ENCODE assay signal across 1 cellular context in the genomic region with DNA sequence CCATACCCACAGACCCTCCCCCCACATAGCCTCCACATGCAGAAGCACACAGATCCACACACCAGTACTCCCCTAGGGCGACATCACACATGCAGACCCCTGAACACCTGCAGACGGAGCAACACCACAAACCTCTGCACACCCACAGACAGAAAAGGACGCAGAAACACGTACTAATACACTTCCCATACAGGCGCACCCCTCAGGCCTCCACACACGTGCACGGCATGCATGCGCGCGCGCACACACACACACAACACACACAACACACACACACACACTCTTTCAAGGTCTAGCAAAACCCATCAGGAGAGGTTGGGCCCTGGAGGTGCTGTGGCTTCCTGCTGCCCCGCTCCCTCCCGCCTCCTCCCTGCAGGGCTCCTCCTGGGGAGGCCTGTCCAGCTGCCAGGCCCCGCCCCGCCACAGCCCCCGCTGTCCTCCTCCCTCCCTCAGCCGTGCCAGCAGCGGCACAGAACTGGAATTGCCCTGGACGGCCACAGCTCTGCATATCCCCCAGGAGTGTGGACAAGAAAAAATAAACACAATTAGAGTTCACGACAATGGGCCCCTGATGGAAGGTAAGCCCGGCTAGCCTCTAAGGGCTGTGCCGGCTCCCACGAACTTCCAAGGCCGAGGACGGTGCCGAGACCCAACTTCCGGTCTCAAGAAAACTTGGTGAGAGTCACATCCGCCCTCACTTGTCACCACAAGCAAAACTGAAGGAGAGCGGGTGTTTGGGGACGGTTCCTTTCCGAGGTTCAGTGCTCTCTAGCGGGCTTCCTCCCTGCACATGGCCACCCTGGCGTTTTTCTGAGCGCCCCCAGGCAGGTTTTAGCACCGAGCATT.
TF ChIP-seq lines count a peak whose summit lies in the region.

No MANE protein-coding gene starts in this region.

TF ChIP-seq in K562, 482 proteins besides CTCF, POLR2A, EP300 and RAD21 (continued from another document and continues in another):
- TF ChIP-seq, protein P1, sequence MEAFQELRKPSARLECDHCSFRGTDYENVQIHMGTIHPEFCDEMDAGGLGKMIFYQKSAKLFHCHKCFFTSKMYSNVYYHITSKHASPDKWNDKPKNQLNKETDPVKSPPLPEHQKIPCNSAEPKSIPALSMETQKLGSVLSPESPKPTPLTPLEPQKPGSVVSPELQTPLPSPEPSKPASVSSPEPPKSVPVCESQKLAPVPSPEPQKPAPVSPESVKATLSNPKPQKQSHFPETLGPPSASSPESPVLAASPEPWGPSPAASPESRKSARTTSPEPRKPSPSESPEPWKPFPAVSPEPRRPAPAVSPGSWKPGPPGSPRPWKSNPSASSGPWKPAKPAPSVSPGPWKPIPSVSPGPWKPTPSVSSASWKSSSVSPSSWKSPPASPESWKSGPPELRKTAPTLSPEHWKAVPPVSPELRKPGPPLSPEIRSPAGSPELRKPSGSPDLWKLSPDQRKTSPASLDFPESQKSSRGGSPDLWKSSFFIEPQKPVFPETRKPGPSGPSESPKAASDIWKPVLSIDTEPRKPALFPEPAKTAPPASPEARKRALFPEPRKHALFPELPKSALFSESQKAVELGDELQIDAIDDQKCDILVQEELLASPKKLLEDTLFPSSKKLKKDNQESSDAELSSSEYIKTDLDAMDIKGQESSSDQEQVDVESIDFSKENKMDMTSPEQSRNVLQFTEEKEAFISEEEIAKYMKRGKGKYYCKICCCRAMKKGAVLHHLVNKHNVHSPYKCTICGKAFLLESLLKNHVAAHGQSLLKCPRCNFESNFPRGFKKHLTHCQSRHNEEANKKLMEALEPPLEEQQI (IDR thresholded peaks at IDR 0.05): no peak
- TF ChIP-seq CBX8 (IDR thresholded peaks at IDR 0.05; ENCODE audit: borderline replicate concordance, extremely low read depth, low read depth, low read length, poor library complexity, severe bottlenecking): no peak
- TF ChIP-seq, protein P2, sequence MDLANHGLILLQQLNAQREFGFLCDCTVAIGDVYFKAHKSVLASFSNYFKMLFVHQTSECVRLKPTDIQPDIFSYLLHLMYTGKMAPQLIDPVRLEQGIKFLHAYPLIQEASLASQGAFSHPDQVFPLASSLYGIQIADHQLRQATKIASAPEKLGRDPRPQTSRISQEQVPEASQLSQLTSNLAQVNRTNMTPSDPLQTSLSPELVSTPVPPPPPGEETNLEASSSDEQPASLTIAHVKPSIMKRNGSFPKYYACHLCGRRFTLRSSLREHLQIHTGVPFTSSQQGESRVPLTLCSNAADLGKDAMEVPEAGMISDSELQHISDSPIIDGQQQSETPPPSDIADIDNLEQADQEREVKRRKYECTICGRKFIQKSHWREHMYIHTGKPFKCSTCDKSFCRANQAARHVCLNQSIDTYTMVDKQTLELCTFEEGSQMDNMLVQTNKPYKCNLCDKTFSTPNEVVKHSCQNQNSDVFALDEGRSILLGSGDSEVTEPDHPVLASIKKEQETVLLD (IDR thresholded peaks at IDR 0.05): no peak
- TF ChIP-seq LEF1 (IDR thresholded peaks at IDR 0.05): no peak
- TF ChIP-seq, protein P3, sequence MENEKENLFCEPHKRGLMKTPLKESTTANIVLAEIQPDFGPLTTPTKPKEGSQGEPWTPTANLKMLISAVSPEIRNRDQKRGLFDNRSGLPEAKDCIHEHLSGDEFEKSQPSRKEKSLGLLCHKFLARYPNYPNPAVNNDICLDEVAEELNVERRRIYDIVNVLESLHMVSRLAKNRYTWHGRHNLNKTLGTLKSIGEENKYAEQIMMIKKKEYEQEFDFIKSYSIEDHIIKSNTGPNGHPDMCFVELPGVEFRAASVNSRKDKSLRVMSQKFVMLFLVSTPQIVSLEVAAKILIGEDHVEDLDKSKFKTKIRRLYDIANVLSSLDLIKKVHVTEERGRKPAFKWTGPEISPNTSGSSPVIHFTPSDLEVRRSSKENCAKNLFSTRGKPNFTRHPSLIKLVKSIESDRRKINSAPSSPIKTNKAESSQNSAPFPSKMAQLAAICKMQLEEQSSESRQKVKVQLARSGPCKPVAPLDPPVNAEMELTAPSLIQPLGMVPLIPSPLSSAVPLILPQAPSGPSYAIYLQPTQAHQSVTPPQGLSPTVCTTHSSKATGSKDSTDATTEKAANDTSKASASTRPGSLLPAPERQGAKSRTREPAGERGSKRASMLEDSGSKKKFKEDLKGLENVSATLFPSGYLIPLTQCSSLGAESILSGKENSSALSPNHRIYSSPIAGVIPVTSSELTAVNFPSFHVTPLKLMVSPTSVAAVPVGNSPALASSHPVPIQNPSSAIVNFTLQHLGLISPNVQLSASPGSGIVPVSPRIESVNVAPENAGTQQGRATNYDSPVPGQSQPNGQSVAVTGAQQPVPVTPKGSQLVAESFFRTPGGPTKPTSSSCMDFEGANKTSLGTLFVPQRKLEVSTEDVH (IDR thresholded peaks at IDR 0.05; ENCODE audit: low read depth, partially characterized antibody): peak; percentile 45
- no peak for TF ChIP-seq CHD4 (IDR thresholded peaks at IDR 0.05; ENCODE audit: insufficient read depth, insufficient replicate concordance, low read depth, low read length, poor library complexity, severe bottlenecking)
- TF ChIP-seq POLR2AphosphoS5 (IDR thresholded peaks at IDR 0.05; ENCODE audit: control insufficient read depth, insufficient read depth, low read depth, low read length): peak; percentile 76; the same call in 1 of the 2 replicates
- TF ChIP-seq CHD2 (IDR thresholded peaks at IDR 0.05; ENCODE audit: low read depth, low read length): no peak
- TF ChIP-seq ZNF764 (CRISPR knock-in tag; IDR thresholded peaks at IDR 0.05; ENCODE audit: low read depth): no peak
- TF ChIP-seq HNRNPUL1 (IDR thresholded peaks at IDR 0.05; ENCODE audit: low read length): no peak
- TF ChIP-seq CREM (IDR thresholded peaks at IDR 0.05; ENCODE audit: low read depth): peak; percentile 35; the same call in 1 of the 2 replicates
- no peak for TF ChIP-seq RFX5 (IDR thresholded peaks at IDR 0.05; ENCODE audit: low read depth, low read length)
- no peak for TF ChIP-seq ZNF282 (CRISPR knock-in tag; IDR thresholded peaks at IDR 0.05)
- TF ChIP-seq, protein P4, sequence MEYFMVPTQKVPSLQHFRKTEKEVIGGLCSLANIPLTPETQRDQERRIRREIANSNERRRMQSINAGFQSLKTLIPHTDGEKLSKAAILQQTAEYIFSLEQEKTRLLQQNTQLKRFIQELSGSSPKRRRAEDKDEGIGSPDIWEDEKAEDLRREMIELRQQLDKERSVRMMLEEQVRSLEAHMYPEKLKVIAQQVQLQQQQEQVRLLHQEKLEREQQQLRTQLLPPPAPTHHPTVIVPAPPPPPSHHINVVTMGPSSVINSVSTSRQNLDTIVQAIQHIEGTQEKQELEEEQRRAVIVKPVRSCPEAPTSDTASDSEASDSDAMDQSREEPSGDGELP (CRISPR knock-in tag; IDR thresholded peaks at IDR 0.05; ENCODE audit: borderline replicate concordance): peak; percentile 91
- TF ChIP-seq LCOR (CRISPR knock-in tag; IDR thresholded peaks at IDR 0.05): no peak
- 0 out of 2 replicates have a peak, but pooled peaks have one; percentile 45 for TF ChIP-seq ZKSCAN1 (IDR thresholded peaks at IDR 0.05; ENCODE audit: low read depth, low read length)
- no peak for TF ChIP-seq ZFP36 (IDR thresholded peaks at IDR 0.05; ENCODE audit: low read depth, low read length, partially characterized antibody)
- TF ChIP-seq SRSF3 (IDR thresholded peaks at IDR 0.05; ENCODE audit: insufficient read depth, low read length): no peak
- no peak for TF ChIP-seq MCM2 (IDR thresholded peaks at IDR 0.05; ENCODE audit: low read depth)
- TF ChIP-seq NR2C1 (IDR thresholded peaks at IDR 0.05): no peak
- no peak; the same call in 1 of the 2 replicates for TF ChIP-seq NR2C1 (tag; IDR thresholded peaks at IDR 0.05)
- TF ChIP-seq, protein P5, sequence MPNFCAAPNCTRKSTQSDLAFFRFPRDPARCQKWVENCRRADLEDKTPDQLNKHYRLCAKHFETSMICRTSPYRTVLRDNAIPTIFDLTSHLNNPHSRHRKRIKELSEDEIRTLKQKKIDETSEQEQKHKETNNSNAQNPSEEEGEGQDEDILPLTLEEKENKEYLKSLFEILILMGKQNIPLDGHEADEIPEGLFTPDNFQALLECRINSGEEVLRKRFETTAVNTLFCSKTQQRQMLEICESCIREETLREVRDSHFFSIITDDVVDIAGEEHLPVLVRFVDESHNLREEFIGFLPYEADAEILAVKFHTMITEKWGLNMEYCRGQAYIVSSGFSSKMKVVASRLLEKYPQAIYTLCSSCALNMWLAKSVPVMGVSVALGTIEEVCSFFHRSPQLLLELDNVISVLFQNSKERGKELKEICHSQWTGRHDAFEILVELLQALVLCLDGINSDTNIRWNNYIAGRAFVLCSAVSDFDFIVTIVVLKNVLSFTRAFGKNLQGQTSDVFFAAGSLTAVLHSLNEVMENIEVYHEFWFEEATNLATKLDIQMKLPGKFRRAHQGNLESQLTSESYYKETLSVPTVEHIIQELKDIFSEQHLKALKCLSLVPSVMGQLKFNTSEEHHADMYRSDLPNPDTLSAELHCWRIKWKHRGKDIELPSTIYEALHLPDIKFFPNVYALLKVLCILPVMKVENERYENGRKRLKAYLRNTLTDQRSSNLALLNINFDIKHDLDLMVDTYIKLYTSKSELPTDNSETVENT (CRISPR knock-in tag; IDR thresholded peaks at IDR 0.05): 0 out of 2 replicates have a peak, but pooled peaks have one; percentile 26
- TF ChIP-seq ZNF354B (CRISPR knock-in tag; IDR thresholded peaks at IDR 0.05): no peak
- no peak; the same call in 1 of the 2 replicates for TF ChIP-seq KAT7 (CRISPR knock-in tag; IDR thresholded peaks at IDR 0.05; ENCODE audit: borderline replicate concordance)
- TF ChIP-seq, protein P6, sequence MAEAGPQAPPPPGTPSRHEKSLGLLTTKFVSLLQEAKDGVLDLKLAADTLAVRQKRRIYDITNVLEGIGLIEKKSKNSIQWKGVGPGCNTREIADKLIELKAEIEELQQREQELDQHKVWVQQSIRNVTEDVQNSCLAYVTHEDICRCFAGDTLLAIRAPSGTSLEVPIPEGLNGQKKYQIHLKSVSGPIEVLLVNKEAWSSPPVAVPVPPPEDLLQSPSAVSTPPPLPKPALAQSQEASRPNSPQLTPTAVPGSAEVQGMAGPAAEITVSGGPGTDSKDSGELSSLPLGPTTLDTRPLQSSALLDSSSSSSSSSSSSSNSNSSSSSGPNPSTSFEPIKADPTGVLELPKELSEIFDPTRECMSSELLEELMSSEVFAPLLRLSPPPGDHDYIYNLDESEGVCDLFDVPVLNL (CRISPR knock-in tag; IDR thresholded peaks at IDR 0.05; ENCODE audit: low read depth): no peak
- TF ChIP-seq POLR2AphosphoS2 (IDR thresholded peaks at IDR 0.05; ENCODE audit: low read length): 0 out of 2 replicates have a peak, but pooled peaks have one; percentile 55
- TF ChIP-seq THRAP3 (IDR thresholded peaks at IDR 0.05; ENCODE audit: borderline replicate concordance): peak; percentile 5
- TF ChIP-seq PTRF (tag; IDR thresholded peaks at IDR 0.05): no peak
- TF ChIP-seq, protein P7, sequence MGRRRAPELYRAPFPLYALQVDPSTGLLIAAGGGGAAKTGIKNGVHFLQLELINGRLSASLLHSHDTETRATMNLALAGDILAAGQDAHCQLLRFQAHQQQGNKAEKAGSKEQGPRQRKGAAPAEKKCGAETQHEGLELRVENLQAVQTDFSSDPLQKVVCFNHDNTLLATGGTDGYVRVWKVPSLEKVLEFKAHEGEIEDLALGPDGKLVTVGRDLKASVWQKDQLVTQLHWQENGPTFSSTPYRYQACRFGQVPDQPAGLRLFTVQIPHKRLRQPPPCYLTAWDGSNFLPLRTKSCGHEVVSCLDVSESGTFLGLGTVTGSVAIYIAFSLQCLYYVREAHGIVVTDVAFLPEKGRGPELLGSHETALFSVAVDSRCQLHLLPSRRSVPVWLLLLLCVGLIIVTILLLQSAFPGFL (CRISPR knock-in tag; IDR thresholded peaks at IDR 0.05): no peak
- TF ChIP-seq, protein P8, sequence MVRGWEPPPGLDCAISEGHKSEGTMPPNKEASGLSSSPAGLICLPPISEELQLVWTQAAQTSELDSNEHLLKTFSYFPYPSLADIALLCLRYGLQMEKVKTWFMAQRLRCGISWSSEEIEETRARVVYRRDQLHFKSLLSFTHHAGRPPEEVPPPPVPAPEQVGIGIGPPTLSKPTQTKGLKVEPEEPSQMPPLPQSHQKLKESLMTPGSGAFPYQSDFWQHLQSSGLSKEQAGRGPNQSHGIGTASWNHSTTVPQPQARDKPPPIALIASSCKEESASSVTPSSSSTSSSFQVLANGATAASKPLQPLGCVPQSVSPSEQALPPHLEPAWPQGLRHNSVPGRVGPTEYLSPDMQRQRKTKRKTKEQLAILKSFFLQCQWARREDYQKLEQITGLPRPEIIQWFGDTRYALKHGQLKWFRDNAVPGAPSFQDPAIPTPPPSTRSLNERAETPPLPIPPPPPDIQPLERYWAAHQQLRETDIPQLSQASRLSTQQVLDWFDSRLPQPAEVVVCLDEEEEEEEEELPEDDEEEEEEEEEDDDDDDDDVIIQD (CRISPR knock-in tag; IDR thresholded peaks at IDR 0.05): no peak
- no peak for TF ChIP-seq ZNF23 (CRISPR knock-in tag; IDR thresholded peaks at IDR 0.05)
- peak; percentile 53 for TF ChIP-seq RBBP5 (IDR thresholded peaks at IDR 0.05; ENCODE audit: borderline replicate concordance, insufficient read depth, low read length, poor library complexity, severe bottlenecking)
- no peak; the same call in 1 of the 2 replicates for TF ChIP-seq ZNF644 (tag; IDR thresholded peaks at IDR 0.05; ENCODE audit: low read depth)
- TF ChIP-seq POLR2G (IDR thresholded peaks at IDR 0.05; ENCODE audit: low read depth, low read length): peak; percentile 87
- TF ChIP-seq, protein P9, sequence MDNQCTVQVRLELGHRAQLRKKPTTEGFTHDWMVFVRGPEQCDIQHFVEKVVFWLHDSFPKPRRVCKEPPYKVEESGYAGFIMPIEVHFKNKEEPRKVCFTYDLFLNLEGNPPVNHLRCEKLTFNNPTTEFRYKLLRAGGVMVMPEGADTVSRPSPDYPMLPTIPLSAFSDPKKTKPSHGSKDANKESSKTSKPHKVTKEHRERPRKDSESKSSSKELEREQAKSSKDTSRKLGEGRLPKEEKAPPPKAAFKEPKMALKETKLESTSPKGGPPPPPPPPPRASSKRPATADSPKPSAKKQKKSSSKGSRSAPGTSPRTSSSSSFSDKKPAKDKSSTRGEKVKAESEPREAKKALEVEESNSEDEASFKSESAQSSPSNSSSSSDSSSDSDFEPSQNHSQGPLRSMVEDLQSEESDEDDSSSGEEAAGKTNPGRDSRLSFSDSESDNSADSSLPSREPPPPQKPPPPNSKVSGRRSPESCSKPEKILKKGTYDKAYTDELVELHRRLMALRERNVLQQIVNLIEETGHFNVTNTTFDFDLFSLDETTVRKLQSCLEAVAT (IDR thresholded peaks at IDR 0.05): peak; percentile 4 to 61; a peak in 2 of 4 replicates
- TF ChIP-seq SMAD2 (IDR thresholded peaks at IDR 0.05; ENCODE audit: low read depth, low read length): no peak
- peak; percentile 93; the same call in 1 of the 2 replicates for TF ChIP-seq ZFX (CRISPR knock-in tag; IDR thresholded peaks at IDR 0.05)
- peak; percentile 52; the same call in 1 of the 2 replicates for TF ChIP-seq SMARCA4 (IDR thresholded peaks at IDR 0.05)
- TF ChIP-seq, protein P10, sequence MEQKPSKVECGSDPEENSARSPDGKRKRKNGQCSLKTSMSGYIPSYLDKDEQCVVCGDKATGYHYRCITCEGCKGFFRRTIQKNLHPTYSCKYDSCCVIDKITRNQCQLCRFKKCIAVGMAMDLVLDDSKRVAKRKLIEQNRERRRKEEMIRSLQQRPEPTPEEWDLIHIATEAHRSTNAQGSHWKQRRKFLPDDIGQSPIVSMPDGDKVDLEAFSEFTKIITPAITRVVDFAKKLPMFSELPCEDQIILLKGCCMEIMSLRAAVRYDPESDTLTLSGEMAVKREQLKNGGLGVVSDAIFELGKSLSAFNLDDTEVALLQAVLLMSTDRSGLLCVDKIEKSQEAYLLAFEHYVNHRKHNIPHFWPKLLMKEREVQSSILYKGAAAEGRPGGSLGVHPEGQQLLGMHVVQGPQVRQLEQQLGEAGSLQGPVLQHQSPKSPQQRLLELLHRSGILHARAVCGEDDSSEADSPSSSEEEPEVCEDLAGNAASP (IDR thresholded peaks at IDR 0.05): no peak
- no peak for TF ChIP-seq ZNF41 (CRISPR knock-in tag; conservative IDR thresholded peaks at IDR 0.05)
- TF ChIP-seq FOXP1 (CRISPR knock-in tag; IDR thresholded peaks at IDR 0.05): peak; percentile 49
- no peak for TF ChIP-seq FOS (IDR thresholded peaks at IDR 0.05; ENCODE audit: extremely low read depth, insufficient read length)
- no peak for TF ChIP-seq ZNF224 (CRISPR knock-in tag; IDR thresholded peaks at IDR 0.05)
